In the genomic region with DNA sequence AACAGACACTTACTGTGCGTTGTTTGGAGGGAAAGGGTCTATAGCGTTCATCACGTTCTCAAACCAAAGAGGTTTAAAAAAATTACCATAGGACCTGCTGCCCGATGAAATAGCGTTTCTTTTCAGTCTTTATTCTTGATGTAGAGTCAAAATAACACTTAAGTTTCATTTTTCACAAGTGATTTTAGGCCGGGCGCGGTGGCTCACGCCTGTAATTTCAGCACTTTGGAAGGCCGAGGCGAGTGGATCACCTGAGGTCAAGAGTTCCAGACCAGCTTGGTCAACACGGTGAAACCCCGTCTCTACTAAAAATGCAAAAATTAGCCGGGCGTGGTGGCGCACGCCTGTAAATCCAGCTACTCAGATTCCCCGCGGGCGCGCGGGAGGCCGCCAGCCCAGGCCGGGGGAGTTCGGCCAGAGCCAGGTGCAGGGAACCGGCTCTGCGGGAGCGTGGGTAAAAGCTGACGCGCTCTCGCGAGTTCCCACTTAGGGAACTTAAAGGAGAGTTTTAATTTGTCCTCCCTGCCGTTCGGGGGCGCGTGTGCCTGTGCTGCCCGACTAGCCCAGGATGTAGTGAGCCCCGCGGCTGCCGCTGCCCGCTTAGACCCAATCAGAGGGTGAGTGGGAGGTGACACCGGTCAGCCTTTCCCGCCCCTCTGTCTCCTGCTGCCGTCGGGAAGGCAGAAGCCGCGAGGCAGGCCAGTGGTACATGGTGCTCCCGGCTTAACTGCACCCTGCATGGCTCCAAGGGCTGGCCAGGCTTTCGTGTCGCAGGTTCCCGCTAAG, we compare ENCODE assay signal across 8 cellular contexts. TPM values are rescaled to one million over a fixed set of nuclear protein-coding genes. Genes with fewer than 3 reads are reported as not detected.
A peak's percentile ranks its signal among the peaks of the same experiment; 100 is the strongest.
DNase-seq lines count a peak whose midpoint lies in the region; ATAC-seq and TF ChIP-seq lines count a peak whose summit lies in the region.

No MANE protein-coding gene starts in this region.

- TF ChIP-seq CTCF in SK-N-SH (IDR thresholded peaks at IDR 0.05) = no peak
- TF ChIP-seq CTCF in WI38 (IDR thresholded peaks at IDR 0.05; ENCODE audit: low read depth, low read length) = no peak
- TF ChIP-seq CTCF in mammary epithelial cell (conservative IDR thresholded peaks at IDR 0.05 in 1 of 2, IDR thresholded peaks at IDR 0.05 in 1 of 2; ENCODE audit: extremely low read depth in 1 of 2, insufficient read depth in 1 of 2, low read depth in 1 of 2, low read length in 2 of 2) = no peak

- BruUV-seq in mammary epithelial cell (replicated peaks; lab: Mats Ljungman, UMichigan) = TSS peak; percentile 95

- H3K27me3 ChIP-seq in SK-N-SH (ENCODE audit: insufficient read depth) (no peaks in the 10 kb centered on the region), mammary epithelial cell (ENCODE audit: insufficient read depth, low read length) (no peaks in the 10 kb centered on the region)

- no peaks in the 10 kb centered on the region for H3K9me3 ChIP-seq in SK-N-SH
- no peaks in the 10 kb centered on the region for H3K9me3 ChIP-seq in mammary epithelial cell (replicated peaks; ENCODE audit: insufficient read depth, low read length)

- no peak for TF ChIP-seq RAD21 in SK-N-SH (IDR thresholded peaks at IDR 0.05; ENCODE audit: low read length)

- no peak for ATAC-seq in SK-N-SH treated with all-trans-retinoic acid at 6 μM for 48 hours
- ATAC-seq in HG03159 (IDR thresholded peaks at IDR 0.05; ENCODE audit: unreplicated experiment) = peak; percentile 43
- ATAC-seq in GM18861 (IDR thresholded peaks at IDR 0.05; ENCODE audit: unreplicated experiment) = no peak

- dilution Hi-C loops in mammary epithelial cell (cut with HindIII; ENCODE audit: low sequenced_read_pairs) = no loop called here

- H4K20me1 ChIP-seq in SK-N-SH (ENCODE audit: insufficient read depth) (no peaks in the 10 kb centered on the region), mammary epithelial cell (ENCODE audit: insufficient read depth, low read length) (no peaks in the 10 kb centered on the region)

- intact Hi-C loops in mammary epithelial cell (cut with micrococcal nuclease) = loop anchor here (2.0 kb wide), 1 partner anchor 194 kb away; no protein-coding TSS in a partner anchor

- WGBS in SK-N-SH (ENCODE audit: low lambda C conversion rate) = 41% methylated on average over 44 of the region's 51 CpGs
- WGBS in mammary epithelial cell (ENCODE audit: low coverage, missing lambda C conversion rate) = 6% methylated on average over 48 of the region's 51 CpGs

- in situ Hi-C loops in mammary epithelial cell (cut with MboI; ENCODE audit: low sequenced_read_pairs in 2 of 2) = loop anchor here in 1 of 2 donors (25.0 kb wide), 1 partner anchor 267 kb away; a partner anchor contains a TSS

- no peaks in the 10 kb centered on the region for H3F3A ChIP-seq in SK-N-SH (replicated peaks; ENCODE audit: insufficient read depth)

- H3K9ac ChIP-seq in SK-N-SH (peak overlapping the region; percentile 86), mammary epithelial cell (ENCODE audit: insufficient read depth, low read length) (peak overlapping the region; percentile 13)

- POLR2A ChIA-PET in SK-N-SH (lab: Yijun Ruan, JAX) = no interaction called here

- CTCF ChIA-PET in SK-N-SH (lab: Yijun Ruan, JAX) = interaction anchor here (0.7 to 1.4 kb wide), 3 partner anchors 68 to 300 kb away, joined by 3 to 7 read pairs (median 3); no protein-coding TSS in a partner anchor
- CTCF ChIA-PET in mammary epithelial cell (lab: Charles Lee; ENCODE audit: low non-redundant PET) = no interaction called here

- H3K4me1 ChIP-seq in SK-N-SH (ENCODE audit: control insufficient read depth in 1 of 2, insufficient read depth in 2 of 2, low read depth in 1 of 2, low read length in 1 of 2) (peaks cover 0 to 2% of the 10 kb centered on the region in 2 experiments; a peak in 2 of 4 replicates), mammary epithelial cell (ENCODE audit: insufficient read depth, low read length) (peaks cover 12% of the 10 kb centered on the region)

- H3K9me2 ChIP-seq in SK-N-SH = no peaks in the 10 kb centered on the region

- no peak for TF ChIP-seq EP300 in SK-N-SH (IDR thresholded peaks at IDR 0.05; ENCODE audit: borderline replicate concordance in 1 of 2, low read depth in 1 of 2, low read length in 1 of 2)

- H3K4me2 ChIP-seq in SK-N-SH (peak overlapping the region; percentile 85), mammary epithelial cell (ENCODE audit: insufficient read depth, low read depth, low read length) (peak overlapping the region; percentile 87)

- H3K79me2 ChIP-seq in SK-N-SH (ENCODE audit: insufficient read depth) (peaks cover 33% of the 10 kb centered on the region), mammary epithelial cell (ENCODE audit: insufficient read depth, low read length) (peaks cover 31% of the 10 kb centered on the region)

- H2AFZ ChIP-seq in SK-N-SH (ENCODE audit: low read depth) = peak overlapping the region; percentile 100
- H2AFZ ChIP-seq in mammary epithelial cell (ENCODE audit: low read depth, low read length) = peak overlapping the region; percentile 98

- DNase-seq in SK-N-SH (peak; percentile 68), mammary epithelial cell (peak; percentile 33), islet precursor cell (peak; percentile 77)
- DNase-seq in stimulated activated CD4-positive, alpha-beta T cell treated with anti-CD3 and anti-CD28 coated beads, Interleukin-12 subunit alpha, Interleukin-12 subunit beta, amount 100 ng/mL, for 24 hours (ENCODE audit: low read depth in 2 of 2) = peak; percentile 44 to 53

- H3K27ac ChIP-seq in SK-N-SH (ENCODE audit: low read depth in 2 of 2, low read length in 1 of 2) (no peak overlapping the region), mammary epithelial cell (ENCODE audit: insufficient read depth, low read depth, low read length) (no peak overlapping the region)

- peak overlapping the region; percentile 86 to 89 for H3K4me3 ChIP-seq in SK-N-SH (ENCODE audit: low read depth in 2 of 2, low read length in 1 of 2)
- H3K4me3 ChIP-seq in WI38 (ENCODE audit: low read depth, low read length) = peak overlapping the region; percentile 96
- peak overlapping the region; percentile 70 to 81 (median 75) for H3K4me3 ChIP-seq in mammary epithelial cell (replicated peaks in 1 of 3; ENCODE audit: insufficient read depth in 1 of 3, low read depth in 2 of 3, low read length in 3 of 3)

- H3K36me3 ChIP-seq in SK-N-SH (replicated peaks in 1 of 2; ENCODE audit: control insufficient read depth in 1 of 2, insufficient read depth in 2 of 2, low read length in 1 of 2) (no peaks in the 10 kb centered on the region), mammary epithelial cell (ENCODE audit: insufficient read depth, low read length) (no peaks in the 10 kb centered on the region)

TF ChIP-seq in SK-N-SH, 30 proteins besides CTCF, POLR2A, EP300 and RAD21 (continues in another document):
- peak; percentile 31 for TF ChIP-seq CHD2 (IDR thresholded peaks at IDR 0.05; ENCODE audit: low read length, partially characterized antibody)
- TF ChIP-seq NFIC (IDR thresholded peaks at IDR 0.05; ENCODE audit: borderline replicate concordance) = no peak

TF ChIP-seq in SK-N-SH treated with all-trans-retinoic acid at 6 μM for 48 hours, 23 proteins besides CTCF, POLR2A, EP300 and RAD21:
- no peak for TF ChIP-seq BACH2 (CRISPR knock-in tag; IDR thresholded peaks at IDR 0.05; ENCODE audit: borderline replicate concordance)
- no peak for TF ChIP-seq ESRRG (CRISPR knock-in tag; IDR thresholded peaks at IDR 0.05)
- no peak for TF ChIP-seq ZC3H10 (CRISPR knock-in tag; IDR thresholded peaks at IDR 0.05)
- TF ChIP-seq, protein P1, sequence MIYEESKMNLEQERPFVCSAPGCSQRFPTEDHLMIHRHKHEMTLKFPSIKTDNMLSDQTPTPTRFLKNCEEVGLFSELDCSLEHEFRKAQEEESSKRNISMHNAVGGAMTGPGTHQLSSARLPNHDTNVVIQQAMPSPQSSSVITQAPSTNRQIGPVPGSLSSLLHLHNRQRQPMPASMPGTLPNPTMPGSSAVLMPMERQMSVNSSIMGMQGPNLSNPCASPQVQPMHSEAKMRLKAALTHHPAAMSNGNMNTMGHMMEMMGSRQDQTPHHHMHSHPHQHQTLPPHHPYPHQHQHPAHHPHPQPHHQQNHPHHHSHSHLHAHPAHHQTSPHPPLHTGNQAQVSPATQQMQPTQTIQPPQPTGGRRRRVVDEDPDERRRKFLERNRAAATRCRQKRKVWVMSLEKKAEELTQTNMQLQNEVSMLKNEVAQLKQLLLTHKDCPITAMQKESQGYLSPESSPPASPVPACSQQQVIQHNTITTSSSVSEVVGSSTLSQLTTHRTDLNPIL (CRISPR knock-in tag; IDR thresholded peaks at IDR 0.05; ENCODE audit: low read depth) = no peak
- TF ChIP-seq GLIS3 (CRISPR knock-in tag; IDR thresholded peaks at IDR 0.05) = no peak
- no peak for TF ChIP-seq TOX (CRISPR knock-in tag; IDR thresholded peaks at IDR 0.05; ENCODE audit: borderline replicate concordance)
- no peak for TF ChIP-seq ISL1 (CRISPR knock-in tag; IDR thresholded peaks at IDR 0.05)
- no peak for TF ChIP-seq OSR1 (CRISPR knock-in tag; IDR thresholded peaks at IDR 0.05)

RNA-seq across cellular contexts. Expression of a gene that starts 35.8 kb away (rescaled TPM):
- polyA plus RNA-seq in SK-N-SH (2012; rRNA removed) (12.7 and 19.5 TPM in 2 replicates), mammary epithelial cell (5.7 TPM)
- 12.5 and 17.3 TPM in 2 replicates for polyA plus RNA-seq in SK-N-SH (2012; cell fraction: cytosol; rRNA removed)
- polyA plus RNA-seq in SK-N-SH (2012; cell fraction: nucleus; rRNA removed) = 41.2 and 52.6 TPM in 2 replicates
- total RNA-seq in mammary epithelial cell = 1 to 10 TPM; 7.3 to 9.1 TPM
- polyA minus RNA-seq in mammary epithelial cell = 4.9 TPM
